14 cellular contexts compared by ENCODE assay signal in genomic region chr2:121777699-121778058, GRCh38. TPM values are rescaled to one million over a fixed set of nuclear protein-coding genes. Genes with fewer than 3 reads are reported as not detected.
DNase-seq lines count a peak whose midpoint lies in the region; ATAC-seq and TF ChIP-seq lines count a peak whose summit lies in the region.
"Had no signal": no experiment of that assay in that cellular context is flagged by ENCODE, and none has a peak within 500 bp of the region (broad histone marks: within the 10 kb centered on the region; RNA-seq: fewer than 3 reads in every experiment).

No MANE protein-coding gene starts in this region.

- H3K27me3 Mint-ChIP-seq in activated CD8-positive, alpha-beta T cell treated with anti-CD3 and anti-CD28 coated beads for 36 hours, result no peaks in the 10 kb centered on the region
- H3K27me3 Mint-ChIP-seq: brain had no signal

- ATAC-seq in activated CD8-positive, alpha-beta T cell treated with anti-CD3 and anti-CD28 coated beads for 36 hours, result no peak

- no peak overlapping the region for H3K4me3 Mint-ChIP-seq in activated CD8-positive, alpha-beta T cell treated with anti-CD3 and anti-CD28 coated beads for 36 hours
- H3K4me3 Mint-ChIP-seq: brain, neural crest cell had no signal

- H3K36me3 Mint-ChIP-seq in activated CD8-positive, alpha-beta T cell treated with anti-CD3 and anti-CD28 coated beads for 36 hours (ENCODE audit: low read depth), result no peaks in the 10 kb centered on the region
- H3K36me3 Mint-ChIP-seq: brain had no signal

- H3K4me1 Mint-ChIP-seq in activated CD8-positive, alpha-beta T cell treated with anti-CD3 and anti-CD28 coated beads for 36 hours (ENCODE audit: low read depth), result no peaks in the 10 kb centered on the region

- TF ChIP-seq CTCF in activated CD8-positive, alpha-beta T cell treated with anti-CD3 and anti-CD28 coated beads for 36 hours (IDR thresholded peaks at IDR 0.05), result no peak

- no peak overlapping the region for H3K27ac Mint-ChIP-seq in activated CD8-positive, alpha-beta T cell treated with anti-CD3 and anti-CD28 coated beads for 36 hours
- H3K27ac Mint-ChIP-seq: brain had no signal

- POLR2A ChIA-PET in activated CD8-positive, alpha-beta T cell treated with anti-CD3 and anti-CD28 coated beads for 36 hours (lab: Charles Lee), result no interaction called here

- DNase-seq in Daoy (ENCODE audit: low read depth) (peak; percentile 62), NCI-H1694 (lab: John Stamatoyannopoulos, UW) (peak; percentile 16), astrocyte of the hippocampus (ENCODE audit: low read depth, low spot score) (peak; percentile 61), iris pigment epithelial cell (ENCODE audit: low read depth) (peak; percentile 85), NCI-H2107 (lab: John Stamatoyannopoulos, UW) (no peak), UCSD-AML1 (lab: John Stamatoyannopoulos, UW; ENCODE audit: unreplicated experiment) (no peak)
- no peak for DNase-seq in activated CD8-positive, alpha-beta T cell treated with anti-CD3 and anti-CD28 coated beads for 36 hours
- no peak for DNase-seq in activated CD4-positive, alpha-beta T cell treated with anti-CD3 and anti-CD28 coated beads for 4 hours
- DNase-seq: BE2C, hypothalamus, Peyer's patch, T-helper 2 cell had no signal

- intact Hi-C loops in activated CD8-positive, alpha-beta T cell treated with anti-CD3 and anti-CD28 coated beads for 36 hours (cut with micrococcal nuclease), result no loop called here

- CTCF ChIA-PET in activated CD8-positive, alpha-beta T cell treated with anti-CD3 and anti-CD28 coated beads for 36 hours (lab: Charles Lee), result no interaction called here

- H3K9me3 Mint-ChIP-seq in activated CD8-positive, alpha-beta T cell treated with anti-CD3 and anti-CD28 coated beads for 36 hours, result no peaks in the 10 kb centered on the region
- H3K9me3 Mint-ChIP-seq: brain, neural crest cell had no signal

RNA-seq across cellular contexts. Expression of gene TSN, which starts 22.2 kb away (rescaled TPM):
- total RNA-seq in Daoy (2014; rRNA removed; shearing (Covaris generic)), result 99.0 and 106 TPM in 2 replicates
- total RNA-seq in activated CD8-positive, alpha-beta T cell treated with anti-CD3 and anti-CD28 coated beads for 36 hours, result 10 to 100 TPM; 55.9 to 58.1 TPM

RNA-seq across cellular contexts. Expression of gene NIFK, which starts 41.0 kb away (rescaled TPM):
- 158 and 175 TPM in 2 replicates for total RNA-seq in Daoy (2014; rRNA removed; shearing (Covaris generic))
- 100 to 1,000 TPM; 115 to 134 TPM for total RNA-seq in activated CD8-positive, alpha-beta T cell treated with anti-CD3 and anti-CD28 coated beads for 36 hours

Comparison
In these comparisons a context has a peak if more than half of its experiments do, and no peak if none do; other contexts are left out.
1. DNase-seq: peak in Daoy (single experiment), NCI-H1694 (single experiment), astrocyte of the hippocampus (single experiment) and iris pigment epithelial cell (single experiment); none in activated CD8-positive, alpha-beta T cell treated with anti-CD3 and anti-CD28 coated beads for 36 hours (single experiment), activated CD4-positive, alpha-beta T cell treated with anti-CD3 and anti-CD28 coated beads for 4 hours (0 of 2), NCI-H2107 (single experiment) and UCSD-AML1 (single experiment).